Comparison of ENCODE assay signal across 1 cellular context in genomic region chr3:88912294-88913014, GRCh38.
A peak's percentile ranks its signal among the peaks of the same experiment; 100 is the strongest.
TF ChIP-seq lines count a peak whose summit lies in the region.

No MANE protein-coding gene starts in this region.

TF ChIP-seq in H1, 55 proteins besides CTCF, POLR2A, EP300 and RAD21 (continued from another document):
- TF ChIP-seq CHD7 (IDR thresholded peaks at IDR 0.05; ENCODE audit: insufficient replicate concordance, low read length) (peak; percentile 86), EZH2 (IDR thresholded peaks at IDR 0.05; ENCODE audit: low read depth, low read length, severe bottlenecking) (no peak), ASH2L (IDR thresholded peaks at IDR 0.05; ENCODE audit: low read length) (peak; percentile 55), SIX5 (IDR thresholded peaks at IDR 0.05; ENCODE audit: low read depth, low read length) (no peak), POU5F1 (IDR thresholded peaks at IDR 0.05; ENCODE audit: low read depth, low read length) (peak; percentile 42; the same call in 1 of the 2 replicates), YY1 (IDR thresholded peaks at IDR 0.05; ENCODE audit: low read depth, low read length) (no peak), POLR2AphosphoS5 (IDR thresholded peaks at IDR 0.05; ENCODE audit: low read depth, low read length) (peak; percentile 37; the same call in 1 of the 2 replicates), SUZ12 (IDR thresholded peaks at IDR 0.05; ENCODE audit: low read length) (no peak), RBBP5 (IDR thresholded peaks at IDR 0.05; ENCODE audit: borderline replicate concordance, low read depth, low read length) (no peak; the same call in 1 of the 2 replicates)
